Comparison of ENCODE assay signal across 29 cellular contexts in genomic region chr2:209653164-209653563, GRCh38.
"Had no signal": no experiment of that assay in that cellular context is flagged by ENCODE, and none has a peak within 500 bp of the region (broad histone marks: within the 10 kb centered on the region; RNA-seq: fewer than 3 reads in every experiment).

No MANE protein-coding gene starts in this region.

- H3K27me3 ChIP-seq: colonic mucosa, esophagus squamous epithelium, heart right ventricle, right atrium auricular region, suprapubic skin, transverse colon, upper lobe of right lung, uterus had no signal

- H3K36me3 ChIP-seq: colonic mucosa, esophagus squamous epithelium, lower lobe of right lung, prostate gland, right atrium auricular region, transverse colon, upper lobe of right lung, uterus had no signal

- DNase-seq: colonic mucosa; effector memory CD8-positive, alpha-beta T cell; erythroblast; esophagus squamous epithelium; foreskin melanocyte; glutamatergic neuron; heart right ventricle; hippocampal formation; immature natural killer cell; islet precursor cell; left ventricle myocardium superior; lower lobe of right lung; natural killer cell; nucleus accumbens; stimulated activated CD4-positive, alpha-beta T cell treated with anti-CD3 and anti-CD28 coated beads, Interleukin-12 subunit alpha, Interleukin-12 subunit beta, amount 100 ng/mL, for 4 hours; stimulated activated CD4-positive, alpha-beta T cell treated with anti-CD3 and anti-CD28 coated beads, Interleukin-1b, Interleukin-23, amount 100 ng/mL, for 48 hours; stimulated activated CD4-positive, alpha-beta T cell treated with anti-CD3 and anti-CD28 coated beads, Interleukin-4, amount 100 ng/mL, for 1 hour; stimulated activated CD8-positive, alpha-beta memory T cell treated with anti-CD3 and anti-CD28 coated beads, Interleukin-4, amount 100 ng/mL, for 48 hours; stimulated activated naive CD4-positive, alpha-beta T cell; stimulated activated naive CD8-positive, alpha-beta T cell treated with anti-CD3 and anti-CD28 coated beads, Interleukin-15, amount 100 ng/mL, for 72 hours; transverse colon; upper lobe of right lung; uterus had no signal

- H3K9me3 Mint-ChIP-seq: dendritic cell treated with granulocyte-macrophage colony-stimulating factor and Interleukin-4, amounts not matched to agents 40 ng/mL and 50 ng/mL, for 4 days; effector memory CD8-positive, alpha-beta T cell; memory B cell; natural killer cell; stimulated activated naive CD8-positive, alpha-beta T cell treated with anti-CD3 and anti-CD28 coated beads, Interleukin-15, amount 100 ng/mL, for 72 hours had no signal

- H3K27ac Mint-ChIP-seq: dendritic cell treated with granulocyte-macrophage colony-stimulating factor and Interleukin-4, amounts not matched to agents 40 ng/mL and 50 ng/mL, for 4 days; effector memory CD8-positive, alpha-beta T cell; immature natural killer cell; memory B cell; natural killer cell; stimulated activated naive CD8-positive, alpha-beta T cell treated with anti-CD3 and anti-CD28 coated beads, Interleukin-15, amount 100 ng/mL, for 72 hours had no signal

- H3K4me3 Mint-ChIP-seq: dendritic cell treated with granulocyte-macrophage colony-stimulating factor and Interleukin-4, amounts not matched to agents 40 ng/mL and 50 ng/mL, for 4 days; effector memory CD8-positive, alpha-beta T cell; immature natural killer cell; memory B cell; natural killer cell; stimulated activated naive CD8-positive, alpha-beta T cell treated with anti-CD3 and anti-CD28 coated beads, Interleukin-15, amount 100 ng/mL, for 72 hours had no signal

- H3K4me3 ChIP-seq: colonic mucosa, esophagus squamous epithelium, heart right ventricle, lower lobe of right lung, prostate gland, right atrium auricular region, smooth muscle cell, suprapubic skin, transverse colon, upper lobe of right lung, uterus had no signal

- H3K36me3 Mint-ChIP-seq: immature natural killer cell, memory B cell, natural killer cell had no signal

- H3K4me1 Mint-ChIP-seq: immature natural killer cell; natural killer cell; stimulated activated naive CD8-positive, alpha-beta T cell treated with anti-CD3 and anti-CD28 coated beads, Interleukin-15, amount 100 ng/mL, for 72 hours had no signal

- H3K27me3 Mint-ChIP-seq: dendritic cell treated with granulocyte-macrophage colony-stimulating factor and Interleukin-4, amounts not matched to agents 40 ng/mL and 50 ng/mL, for 4 days; effector memory CD8-positive, alpha-beta T cell; memory B cell; stimulated activated naive CD8-positive, alpha-beta T cell treated with anti-CD3 and anti-CD28 coated beads, Interleukin-15, amount 100 ng/mL, for 72 hours had no signal
